Comparison of ENCODE assay signal across 21 cellular contexts in genomic region chr13:47990920-47991466, GRCh38. TPM values are rescaled to one million over a fixed set of nuclear protein-coding genes. Genes with fewer than 3 reads are reported as not detected.
DNase-seq lines count a peak whose midpoint lies in the region; ATAC-seq and TF ChIP-seq lines count a peak whose summit lies in the region.
"Had no signal": no experiment of that assay in that cellular context is flagged by ENCODE, and none has a peak within 500 bp of the region (broad histone marks: within the 10 kb centered on the region; RNA-seq: fewer than 3 reads in every experiment).

No MANE protein-coding gene starts in this region.

- TF ChIP-seq POLR2A in suprapubic skin (IDR thresholded peaks at IDR 0.05) = no peak

- no TSS peak for BruUV-seq in Caco-2 (replicated peaks; lab: Mats Ljungman, UMichigan)

- TF ChIP-seq EP300 in suprapubic skin (IDR thresholded peaks at IDR 0.05) = no peak

- H3K4me1 Mint-ChIP-seq in Caco-2 (ENCODE audit: low read depth, unreplicated experiment) (peaks cover 12% of the 10 kb centered on the region), T-helper 17 cell (peaks cover 14% of the 10 kb centered on the region), endothelial cell (ENCODE audit: unreplicated experiment) (no peaks in the 10 kb centered on the region)
- H3K4me1 Mint-ChIP-seq: H9 had no signal

- H3K4me1 ChIP-seq in Caco-2 (peaks cover 17% of the 10 kb centered on the region), mucosa of descending colon (ENCODE audit: low read depth) (peaks cover 3% of the 10 kb centered on the region), suprapubic skin (no peaks in the 10 kb centered on the region)
- H3K4me1 ChIP-seq: BLaER1, SJSA1 had no signal

- no peak for TF ChIP-seq CTCF in Caco-2 (IDR thresholded peaks at IDR 0.05; ENCODE audit: insufficient read depth in 1 of 2, low read depth in 1 of 2, low read length in 1 of 2, severe bottlenecking in 1 of 2, unreplicated experiment in 1 of 2)
- no peak for TF ChIP-seq CTCF in mucosa of descending colon (IDR thresholded peaks at IDR 0.05)
- no peak for TF ChIP-seq CTCF in endothelial cell (IDR thresholded peaks at IDR 0.05; ENCODE audit: unreplicated experiment)
- no peak for TF ChIP-seq CTCF in suprapubic skin (IDR thresholded peaks at IDR 0.05)

- H3K27ac Mint-ChIP-seq in Caco-2 (ENCODE audit: unreplicated experiment) (peak overlapping the region; percentile 23), T-helper 17 cell (peak overlapping the region; percentile 12), endothelial cell (ENCODE audit: unreplicated experiment) (no peak overlapping the region)
- H3K27ac Mint-ChIP-seq: CD4-positive, alpha-beta T cell; H9; HFFc6 had no signal

- H3K9me3 Mint-ChIP-seq in Caco-2 (ENCODE audit: unreplicated experiment) = no peaks in the 10 kb centered on the region
- no peaks in the 10 kb centered on the region for H3K9me3 Mint-ChIP-seq in endothelial cell (ENCODE audit: unreplicated experiment)
- H3K9me3 Mint-ChIP-seq: CD4-positive, alpha-beta T cell; H9; HFFc6 had no signal

- no peaks in the 10 kb centered on the region for H3K27me3 Mint-ChIP-seq in Caco-2 (ENCODE audit: insufficient read depth, unreplicated experiment)
- no peaks in the 10 kb centered on the region for H3K27me3 Mint-ChIP-seq in T-helper 17 cell
- no peaks in the 10 kb centered on the region for H3K27me3 Mint-ChIP-seq in endothelial cell (ENCODE audit: unreplicated experiment)
- H3K27me3 Mint-ChIP-seq: CD4-positive, alpha-beta T cell had no signal

- H3K36me3 ChIP-seq in Caco-2 (ENCODE audit: control insufficient read depth, insufficient read depth, low read length) (no peaks in the 10 kb centered on the region; the same call in none of the 2 replicates), mucosa of descending colon (ENCODE audit: low read depth) (no peaks in the 10 kb centered on the region), suprapubic skin (peaks cover 58% of the 10 kb centered on the region)

- WGBS in suprapubic skin = 94% methylated on average over 2 of the region's 2 CpGs

- H3K27ac ChIP-seq in suprapubic skin = no peak overlapping the region
- H3K27ac ChIP-seq: BLaER1, GM23248, SJSA1 had no signal

- intact Hi-C loops in Caco-2 (cut with micrococcal nuclease; ENCODE audit: unreplicated experiment) (no loop called here), left ventricle myocardium superior (cut with micrococcal nuclease) (no loop called here), mucosa of descending colon (cut with DNase I, micrococcal nuclease) (no loop called here)

- POLR2A ChIA-PET in Caco-2 (lab: Charles Lee) = no interaction called here

- DNase-seq in Caco-2 (peak in 1 of 2 experiments; percentile 11), T-helper 17 cell (no peak), left ventricle myocardium superior (no peak), mucosa of descending colon (no peak), endothelial cell (ENCODE audit: low spot score) (no peak), putamen (ENCODE audit: low spot score) (no peak), suprapubic skin (ENCODE audit: low spot score in 2 of 2) (no peak)
- DNase-seq: CD4-positive, alpha-beta T cell; COR-L47; DND-41; GM23248; H9; HFFc6; Karpas-422; NCI-H1930; NCI-H2227 treated with DMSO at 0.1 percent for 48 hours; NCI-H510A; NCI-H748 treated with DMSO at 0.1 percent for 48 hours had no signal

- peak overlapping the region; percentile 7 for H3K4me3 Mint-ChIP-seq in Caco-2 (ENCODE audit: unreplicated experiment)
- H3K4me3 Mint-ChIP-seq in T-helper 17 cell = no peak overlapping the region
- no peak overlapping the region for H3K4me3 Mint-ChIP-seq in endothelial cell (ENCODE audit: unreplicated experiment)
- H3K4me3 Mint-ChIP-seq: CD4-positive, alpha-beta T cell; H9; HFFc6 had no signal

- H3K36me3 Mint-ChIP-seq in Caco-2 (ENCODE audit: insufficient read depth, unreplicated experiment) (peaks cover 72% of the 10 kb centered on the region), T-helper 17 cell (ENCODE audit: low read depth) (peaks cover 2% of the 10 kb centered on the region), endothelial cell (ENCODE audit: low read depth, unreplicated experiment) (peaks cover 33% of the 10 kb centered on the region)

- H3K9me3 ChIP-seq in Caco-2 = no peaks in the 10 kb centered on the region
- H3K9me3 ChIP-seq in T-helper 17 cell (ENCODE audit: control insufficient read depth, low read length, poor library complexity, severe bottlenecking) = no peaks in the 10 kb centered on the region
- no peaks in the 10 kb centered on the region for H3K9me3 ChIP-seq in mucosa of descending colon
- no peaks in the 10 kb centered on the region for H3K9me3 ChIP-seq in suprapubic skin
- H3K9me3 ChIP-seq: SJSA1 had no signal

- ATAC-seq in T-helper 17 cell (no peak), left ventricle myocardium superior (peak; percentile 97), mucosa of descending colon (peak; percentile 18)
- ATAC-seq: Panc1 had no signal

- H3K4me3 ChIP-seq in Caco-2 (ENCODE audit: low read depth, low read length) (no peak overlapping the region), mucosa of descending colon (no peak overlapping the region), suprapubic skin (no peak overlapping the region)
- H3K4me3 ChIP-seq: BLaER1, GM23248, SJSA1 had no signal

- H3K27me3 ChIP-seq in Caco-2 (replicated peaks; ENCODE audit: control insufficient read depth, insufficient read depth, low read length) = no peaks in the 10 kb centered on the region
- H3K27me3 ChIP-seq in suprapubic skin = no peaks in the 10 kb centered on the region
- H3K27me3 ChIP-seq: BLaER1, SJSA1 had no signal

- CTCF ChIA-PET in Caco-2 (lab: Charles Lee) = interaction anchor here (0.6 kb wide), 1 partner anchor 9 kb away, joined by 4 read pairs; no protein-coding TSS in a partner anchor

RNA-seq across cellular contexts. Expression of gene SUCLA2, which starts 10.1 kb away (rescaled TPM):
- total RNA-seq in Caco-2 (2022) (77.8 and 80.8 TPM in 2 replicates), T-helper 17 cell (10 to 100 TPM; 15.6 to 21.3 TPM), left ventricle myocardium superior (167 TPM), mucosa of descending colon (10 to 100 TPM; 42.3 to 66.8 (median 62.1) TPM), endothelial cell (ENCODE audit: unreplicated experiment) (29.1 TPM), suprapubic skin (10 to 100 TPM; 26.1 to 49.6 (median 38.0) TPM)

RNA-seq across cellular contexts. Expression of gene NUDT15, which starts 46.5 kb away (rescaled TPM):
- total RNA-seq in Caco-2 (2022) = 32.3 and 36.0 TPM in 2 replicates
- total RNA-seq in T-helper 17 cell = 10 to 100 TPM; 10.1 to 10.6 TPM
- 11.7 TPM for total RNA-seq in left ventricle myocardium superior
- 10 to 100 TPM; 17.9 to 25.4 (median 21.6) TPM for total RNA-seq in mucosa of descending colon
- total RNA-seq in endothelial cell (ENCODE audit: unreplicated experiment) = 14.6 TPM
- total RNA-seq in suprapubic skin = 1 to 10 TPM; 5.6 to 10.0 (median 9.1) TPM
